In the genomic region with DNA sequence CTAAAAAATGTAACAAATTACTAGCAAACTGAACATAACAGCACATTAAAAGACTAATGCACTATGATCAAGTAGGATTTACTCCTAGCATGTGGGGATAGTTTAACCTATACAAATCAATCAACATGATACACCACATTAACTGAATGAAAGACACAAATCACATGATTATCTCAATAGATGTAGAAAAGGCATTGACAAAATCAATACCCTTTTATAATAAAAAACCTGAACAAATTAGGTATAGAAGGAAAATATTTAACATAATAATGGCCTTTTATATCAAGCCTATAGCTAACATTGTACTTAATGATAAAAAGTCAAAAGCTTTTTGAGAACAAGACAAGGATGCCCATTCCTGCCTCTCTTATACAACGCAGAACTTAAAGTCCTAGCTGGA, we compare ENCODE assay signal across 29 cellular contexts.
A peak's percentile ranks its signal among the peaks of the same experiment; 100 is the strongest.
DNase-seq lines count a peak whose midpoint lies in the region; ATAC-seq, FAIRE-seq and TF ChIP-seq lines count a peak whose summit lies in the region.
"Had no signal": no experiment of that assay in that cellular context is flagged by ENCODE, and none has a peak within 500 bp of the region (broad histone marks: within the 10 kb centered on the region; RNA-seq: fewer than 3 reads in every experiment).

No MANE protein-coding gene starts in this region.

- POLR2A ChIA-PET in K562 (lab: Yijun Ruan, JAX) = no interaction called here

- no peak overlapping the region for H2AFZ ChIP-seq in K562 (ENCODE audit: low read depth, low read length)

- no peaks in the 10 kb centered on the region for H3K79me2 ChIP-seq in K562 (ENCODE audit: control insufficient read depth, insufficient read depth, low read length)

- no peak for TF ChIP-seq EP300 in K562 (IDR thresholded peaks at IDR 0.05; ENCODE audit: low read length)

- no peaks in the 10 kb centered on the region for H3K27me3 ChIP-seq in K562 (ENCODE audit: control insufficient read depth in 2 of 2, insufficient read depth in 2 of 2, low read length in 2 of 2)
- H3K27me3 ChIP-seq: BE2C; BLaER1; BLaER1 treated with 17β-estradiol and CSF1 and Interleukin-3, amounts not matched to agents 10 nM and 100 nM had no signal

- CTCF ChIA-PET in K562 (lab: Yijun Ruan, JAX; ENCODE audit: low intra/inter-chr PET ratio) = no interaction called here

- no peaks in the 10 kb centered on the region for H3K36me3 ChIP-seq in K562 (ENCODE audit: control insufficient read depth, insufficient read depth, low read length)
- H3K36me3 ChIP-seq: BE2C; BLaER1; BLaER1 treated with 17β-estradiol and CSF1 and Interleukin-3, amounts not matched to agents 10 nM and 100 nM had no signal

- no peak overlapping the region for H3K4me2 ChIP-seq in K562 (ENCODE audit: insufficient read depth, low read length)
- H3K4me2 ChIP-seq: A549; BLaER1; BLaER1 treated with 17β-estradiol and CSF1 and Interleukin-3, amounts not matched to agents 10 nM and 100 nM had no signal

- no peak overlapping the region for H3K4me3 ChIP-seq in K562
- H3K4me3 ChIP-seq: A549; BLaER1; BLaER1 treated with 17β-estradiol and CSF1 and Interleukin-3, amounts not matched to agents 10 nM and 100 nM had no signal

- DNase-seq in K562 (ENCODE audit: extremely low read depth in 1 of 4, low spot score in 3 of 4) (no peak), SIG-M5 treated with dmso at 0.1 percent for 504 hours (lab: John Stamatoyannopoulos, UW; ENCODE audit: unreplicated experiment) (no peak)
- DNase-seq: 8988T; ACHN; AML-193; BE2C; C1 segment of cervical spinal cord; Caco-2; Calu3; CD4-positive, alpha-beta memory T cell; CD4-positive, alpha-beta T cell; CD4-positive, CD25-positive, alpha-beta regulatory T cell; CD8-positive, alpha-beta memory T cell; CD8-positive, alpha-beta T cell; COR-L47; DMS 273 treated with DMSO at 0.1 percent for 48 hours; DMS153; DMS53; DMS79; DMS79 treated with DMSO at 0.1 percent for 48 hours; DND-41; EL had no signal

- TF ChIP-seq POLR2A in K562 (conservative IDR thresholded peaks at IDR 0.05) = no peak

- no peak for FAIRE-seq in K562 (lab: Jason Lieb, UNC)
- FAIRE-seq: A204.1, A549, D721Med had no signal

- no peak overlapping the region for H3K27ac ChIP-seq in K562 (ENCODE audit: extremely low read depth, low read depth, low read length)
- H3K27ac ChIP-seq: 22Rv1; A549; BLaER1; BLaER1 treated with 17β-estradiol and CSF1 and Interleukin-3, amounts not matched to agents 10 nM and 100 nM; C4-2B had no signal

- WGBS in K562 (ENCODE audit: insufficient coverage, low coverage, missing lambda C conversion rate) = 8% methylated on average over 1 of the region's 1 CpG

- intact Hi-C loops in K562 (cut with micrococcal nuclease) = no loop called here

- BruUV-seq in K562 (replicated peaks; lab: Mats Ljungman, UMichigan) = no TSS peak

- H3K4me1 ChIP-seq in K562 (replicated peaks in 1 of 2; ENCODE audit: control insufficient read depth in 2 of 2, insufficient read depth in 2 of 2, low read length in 2 of 2) = no peaks in the 10 kb centered on the region
- H3K4me1 ChIP-seq: A549; BE2C; BLaER1; BLaER1 treated with 17β-estradiol and CSF1 and Interleukin-3, amounts not matched to agents 10 nM and 100 nM; Caco-2 had no signal

- ATAC-seq in K562 = no peak
- ATAC-seq: A549; CD8-positive, alpha-beta T cell had no signal

- H4K20me1 ChIP-seq in K562 (replicated peaks; ENCODE audit: control insufficient read depth, insufficient read depth, low read length) = no peaks in the 10 kb centered on the region
- H4K20me1 ChIP-seq: BLaER1; BLaER1 treated with 17β-estradiol and CSF1 and Interleukin-3, amounts not matched to agents 10 nM and 100 nM had no signal

- no peak for TF ChIP-seq CTCF in K562 (IDR thresholded peaks at IDR 0.05 in 2 of 3, conservative IDR thresholded peaks at IDR 0.05 in 1 of 3; ENCODE audit: insufficient read depth in 2 of 3, low read depth in 1 of 3, low read length in 3 of 3)

- in situ Hi-C loops in K562 (cut with MboI) = no loop called here

- TF ChIP-seq RAD21 in K562 (CRISPR knock-in tag; conservative IDR thresholded peaks at IDR 0.05 in 1 of 2, IDR thresholded peaks at IDR 0.05 in 1 of 2) = no peak

- no peaks in the 10 kb centered on the region for H3K9me1 ChIP-seq in K562 (ENCODE audit: control insufficient read depth, insufficient read depth, low read length)

- no peaks in the 10 kb centered on the region for H3K9me3 ChIP-seq in K562 (replicated peaks; ENCODE audit: control insufficient read depth, insufficient read depth, low read depth, low read length)
- H3K9me3 ChIP-seq: A549, BE2C, Caco-2 had no signal

- H3K9ac ChIP-seq in K562 (ENCODE audit: insufficient read depth in 1 of 2, low read depth in 2 of 2, low read length in 2 of 2) = no peak overlapping the region
- H3K9ac ChIP-seq: BLaER1; BLaER1 treated with 17β-estradiol and CSF1 and Interleukin-3, amounts not matched to agents 10 nM and 100 nM had no signal

TF ChIP-seq in K562, 482 proteins besides CTCF, POLR2A, EP300 and RAD21:
- TF ChIP-seq BACH1 (tag; IDR thresholded peaks at IDR 0.05) = no peak
- TF ChIP-seq, protein P1, sequence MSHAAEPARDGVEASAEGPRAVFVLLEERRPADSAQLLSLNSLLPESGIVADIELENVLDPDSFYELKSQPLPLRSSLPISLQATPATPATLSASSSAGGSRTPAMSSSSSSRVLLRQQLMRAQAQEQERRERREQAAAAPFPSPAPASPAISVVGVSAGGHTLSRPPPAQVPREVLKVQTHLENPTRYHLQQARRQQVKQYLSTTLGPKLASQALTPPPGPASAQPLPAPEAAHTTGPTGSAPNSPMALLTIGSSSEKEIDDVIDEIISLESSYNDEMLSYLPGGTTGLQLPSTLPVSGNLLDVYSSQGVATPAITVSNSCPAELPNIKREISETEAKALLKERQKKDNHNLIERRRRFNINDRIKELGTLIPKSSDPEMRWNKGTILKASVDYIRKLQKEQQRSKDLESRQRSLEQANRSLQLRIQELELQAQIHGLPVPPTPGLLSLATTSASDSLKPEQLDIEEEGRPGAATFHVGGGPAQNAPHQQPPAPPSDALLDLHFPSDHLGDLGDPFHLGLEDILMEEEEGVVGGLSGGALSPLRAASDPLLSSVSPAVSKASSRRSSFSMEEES (CRISPR knock-in tag; IDR thresholded peaks at IDR 0.05) = peak; percentile 75
